ENCODE assay signal across 9 cellular contexts in genomic region chr11:96339704-96340554, GRCh38. TPM values are rescaled to one million over a fixed set of nuclear protein-coding genes. Genes with fewer than 3 reads are reported as not detected.
DNase-seq lines count a peak whose midpoint lies in the region; ATAC-seq, FAIRE-seq and TF ChIP-seq lines count a peak whose summit lies in the region.
"Had no signal": no experiment of that assay in that cellular context is flagged by ENCODE, and none has a peak within 500 bp of the region (broad histone marks: within the 10 kb centered on the region; RNA-seq: fewer than 3 reads in every experiment).

No MANE protein-coding gene starts in this region.

- H3K4me3 Mint-ChIP-seq in WTC11, result no peak overlapping the region

- no peak for TF ChIP-seq POLR2A in sigmoid colon (IDR thresholded peaks at IDR 0.05)

- H3K27ac ChIP-seq in sigmoid colon, result peak overlapping the region; percentile 62 to 90 (median 82)

- DNase-seq in EL, result peak; percentile 69
- DNase-seq in WTC11 (ENCODE audit: low spot score), result no peak
- peak; percentile 46 for DNase-seq in fibroblast of the aortic adventitia (ENCODE audit: low read depth)
- DNase-seq in sigmoid colon, result no peak
- DNase-seq in GM19239 (ENCODE audit: insufficient read length, low spot score), result no peak
- DNase-seq in T-helper 9 cell, result no peak
- DNase-seq in stimulated activated CD4-positive, alpha-beta T cell treated with anti-CD3 and anti-CD28 coated beads, Interleukin-12 subunit alpha, Interleukin-12 subunit beta, amount 100 ng/mL, for 4 hours, result no peak

- no peak for TF ChIP-seq EP300 in sigmoid colon (IDR thresholded peaks at IDR 0.05)

- no peaks in the 10 kb centered on the region for H3K27me3 ChIP-seq in sigmoid colon

- H3K27me3 Mint-ChIP-seq in WTC11 (ENCODE audit: low read depth), result no peaks in the 10 kb centered on the region

- H3K4me3 ChIP-seq in fibroblast of the aortic adventitia (ENCODE audit: low read depth, low read length), result peak overlapping the region; percentile 74
- peak overlapping the region; percentile 11 to 68 (median 62) for H3K4me3 ChIP-seq in sigmoid colon
- H3K4me3 ChIP-seq: HAP-1 had no signal

- TF ChIP-seq CTCF in WTC11 (IDR thresholded peaks at IDR 0.05) (no peak), fibroblast of the aortic adventitia (IDR thresholded peaks at IDR 0.05; ENCODE audit: insufficient read depth, low read length) (no peak), sigmoid colon (IDR thresholded peaks at IDR 0.05) (no peak)

- ATAC-seq in WTC11, result no peak
- no peak for ATAC-seq in GM19035 (IDR thresholded peaks at IDR 0.05; ENCODE audit: unreplicated experiment)

- H3K4me1 ChIP-seq in sigmoid colon, result peaks cover 0 to 55% (median 48%) of the 10 kb centered on the region in 4 donors

- no peaks in the 10 kb centered on the region for H3K36me3 ChIP-seq in sigmoid colon
- H3K36me3 ChIP-seq: HAP-1 had no signal

- no peaks in the 10 kb centered on the region for H3K9me3 Mint-ChIP-seq in WTC11

- no peak overlapping the region for H3K27ac Mint-ChIP-seq in WTC11

- 53 to 68% methylated on average over 7 of the region's 7 CpGs for WGBS in sigmoid colon, 2 donors

- peaks cover 76% of the 10 kb centered on the region for H3K4me1 Mint-ChIP-seq in WTC11

- CTCF ChIA-PET in WTC11 (lab: Charles Lee), result interaction anchor here (0.5 to 5.2 kb wide), 7 partner anchors 10 to 400 kb away, joined by 3 to 107 read pairs (median 3); no protein-coding TSS in a partner anchor

- no peaks in the 10 kb centered on the region for H3K9me3 ChIP-seq in sigmoid colon
- H3K9me3 ChIP-seq: HAP-1 had no signal

- intact Hi-C loops in sigmoid colon (cut with DNase I), result loop anchor here (5.0 to 10.0 kb wide), 2 partner anchors 418 to 505 kb away; partner anchors contain the start of gene MTMR2

- POLR2A ChIA-PET in WTC11 (lab: Charles Lee), result no interaction called here

- no peaks in the 10 kb centered on the region for H3K36me3 Mint-ChIP-seq in WTC11

- no peak for FAIRE-seq in GM19239 (lab: Jason Lieb, UNC)

TF ChIP-seq in WTC11, 78 proteins besides CTCF, POLR2A, EP300 and RAD21:
- TF ChIP-seq, protein P1, sequence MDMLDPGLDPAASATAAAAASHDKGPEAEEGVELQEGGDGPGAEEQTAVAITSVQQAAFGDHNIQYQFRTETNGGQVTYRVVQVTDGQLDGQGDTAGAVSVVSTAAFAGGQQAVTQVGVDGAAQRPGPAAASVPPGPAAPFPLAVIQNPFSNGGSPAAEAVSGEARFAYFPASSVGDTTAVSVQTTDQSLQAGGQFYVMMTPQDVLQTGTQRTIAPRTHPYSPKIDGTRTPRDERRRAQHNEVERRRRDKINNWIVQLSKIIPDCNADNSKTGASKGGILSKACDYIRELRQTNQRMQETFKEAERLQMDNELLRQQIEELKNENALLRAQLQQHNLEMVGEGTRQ (CRISPR knock-in tag; IDR thresholded peaks at IDR 0.05), result peak; percentile 61
- no peak for TF ChIP-seq SMAD4 (CRISPR knock-in tag; IDR thresholded peaks at IDR 0.05)
- TF ChIP-seq ZNF423 (CRISPR knock-in tag; IDR thresholded peaks at IDR 0.05), result no peak

RNA-seq across cellular contexts. Expression of gene MAML2, which starts 3.1 kb away (rescaled TPM):
- total RNA-seq in WTC11 (2021), result 5.1 to 8.1 TPM (median 5.2 TPM) in 3 replicates
- 15.4 and 20.1 TPM in 2 replicates for total RNA-seq in fibroblast of the aortic adventitia (ENCODE audit: low replicate concordance)
- total RNA-seq in sigmoid colon, result 10 to 100 TPM; 11.8 to 20.7 (median 17.9) TPM
- polyA plus RNA-seq in sigmoid colon, result 1 to 10 TPM; 2.8 to 7.1 (median 4.2) TPM

RNA-seq across cellular contexts. Expression of gene CCDC82, which starts 49.8 kb away (rescaled TPM):
- total RNA-seq in WTC11 (2021), result 15.0 to 16.3 TPM (median 15.3 TPM) in 3 replicates
- total RNA-seq in fibroblast of the aortic adventitia (ENCODE audit: low replicate concordance), result 31.2 and 53.1 TPM in 2 replicates
- total RNA-seq in sigmoid colon, result 10 to 100 TPM; 24.4 to 39.2 (median 33.8) TPM
- 10 to 100 TPM in 1 of 3 donors, 1 to 10 TPM in 2; 9.5 to 13.3 (median 9.6) TPM for polyA plus RNA-seq in sigmoid colon

RNA-seq across cellular contexts. Expression of gene JRKL, which starts 49.9 kb away (rescaled TPM):
- total RNA-seq in WTC11 (2021), result 5.0 to 6.1 TPM (median 5.7 TPM) in 3 replicates
- 8.2 and 10.4 TPM in 2 replicates for total RNA-seq in fibroblast of the aortic adventitia (ENCODE audit: low replicate concordance)
- 1 to 10 TPM; 4.2 to 6.9 (median 6.3) TPM for total RNA-seq in sigmoid colon
- polyA plus RNA-seq in sigmoid colon, result 1 to 10 TPM; 3.6 to 6.4 (median 4.2) TPM

Comparison
In these comparisons a context has a peak if more than half of its experiments do, and no peak if none do; other contexts are left out.
1. DNase-seq: peak in EL (single experiment) and fibroblast of the aortic adventitia (single experiment); none in WTC11 (single experiment), sigmoid colon (single experiment), GM19239 (single experiment), T-helper 9 cell (single experiment) and stimulated activated CD4-positive, alpha-beta T cell treated with anti-CD3 and anti-CD28 coated beads, Interleukin-12 subunit alpha, Interleukin-12 subunit beta, amount 100 ng/mL, for 4 hours (single experiment).